In genomic region chr2:86224645-86225355, GRCh38 we compare ENCODE assay signal across 11 cellular contexts. TPM values are rescaled to one million over a fixed set of nuclear protein-coding genes. Genes with fewer than 3 reads are reported as not detected.
A peak's percentile ranks its signal among the peaks of the same experiment; 100 is the strongest.
DNase-seq lines count a peak whose midpoint lies in the region; ATAC-seq and TF ChIP-seq lines count a peak whose summit lies in the region.
"Had no signal": no experiment of that assay in that cellular context is flagged by ENCODE, and none has a peak within 500 bp of the region (broad histone marks: within the 10 kb centered on the region; RNA-seq: fewer than 3 reads in every experiment).

No MANE protein-coding gene starts in this region.

- H3K4me2 ChIP-seq in skeletal muscle satellite cell (ENCODE audit: low read length) (peak overlapping the region; percentile 39), Karpas-422 (ENCODE audit: low read depth, low read length, poor library complexity, severe bottlenecking) (no peak overlapping the region)

- H3K79me2 ChIP-seq in Karpas-422 (ENCODE audit: low read length), result no peaks in the 10 kb centered on the region

- no peak overlapping the region for H2AFZ ChIP-seq in Karpas-422 (ENCODE audit: low read length)

- DNase-seq in NCI-H82 treated with DMSO at 0.1 percent for 48 hours (lab: John Stamatoyannopoulos, UW; ENCODE audit: unreplicated experiment) (peak; percentile 8), left cardiac atrium (peak; percentile 35), NCI-H2107 treated with DMSO at 0.1 percent for 48 hours (lab: John Stamatoyannopoulos, UW; ENCODE audit: unreplicated experiment) (no peak), colonic mucosa (no peak), Karpas-422 (no peak)
- DNase-seq: DMS53, natural killer cell, NCI-H1930 had no signal

- peaks cover 22% of the 10 kb centered on the region for H3K4me1 ChIP-seq in skeletal muscle satellite cell (ENCODE audit: control insufficient read depth, insufficient read depth, low read length)
- no peaks in the 10 kb centered on the region for H3K4me1 ChIP-seq in colonic mucosa
- peaks cover 13% of the 10 kb centered on the region for H3K4me1 ChIP-seq in Karpas-422 (ENCODE audit: low read length)

- no peaks in the 10 kb centered on the region for H4K20me1 ChIP-seq in Karpas-422 (ENCODE audit: insufficient read depth, low read depth, low read length)

- H3K27me3 ChIP-seq in skeletal muscle satellite cell (ENCODE audit: control insufficient read depth, insufficient read depth, low read length), result peaks cover 6% of the 10 kb centered on the region
- H3K27me3 ChIP-seq in colonic mucosa, result no peaks in the 10 kb centered on the region
- H3K27me3 ChIP-seq in Karpas-422 (ENCODE audit: low read length), result no peaks in the 10 kb centered on the region

- H3K9ac ChIP-seq in skeletal muscle satellite cell (ENCODE audit: low read depth, low read length), result no peak overlapping the region
- no peak overlapping the region for H3K9ac ChIP-seq in colonic mucosa (ENCODE audit: low read depth in 2 of 2, low read length in 2 of 2)
- no peak overlapping the region for H3K9ac ChIP-seq in Karpas-422 (ENCODE audit: low read length)

- peak in 1 of 2 donors; percentile 5 for ATAC-seq in left cardiac atrium
- ATAC-seq in HG03432 (IDR thresholded peaks at IDR 0.05; ENCODE audit: unreplicated experiment), result no peak

- H3K27ac ChIP-seq in colonic mucosa (no peak overlapping the region), Karpas-422 (ENCODE audit: low read length) (no peak overlapping the region)

- H3K9me3 ChIP-seq in skeletal muscle satellite cell (replicated peaks; ENCODE audit: low read length), result no peaks in the 10 kb centered on the region
- H3K9me3 ChIP-seq in colonic mucosa, result no peaks in the 10 kb centered on the region
- H3K9me3 ChIP-seq in Karpas-422 (ENCODE audit: low read length), result no peaks in the 10 kb centered on the region

- no peaks in the 10 kb centered on the region for H3K9me2 ChIP-seq in Karpas-422 (replicated peaks; ENCODE audit: insufficient read depth, low read length)

- H3K36me3 ChIP-seq in skeletal muscle satellite cell (ENCODE audit: insufficient read depth, low read length) (no peaks in the 10 kb centered on the region), colonic mucosa (no peaks in the 10 kb centered on the region), Karpas-422 (ENCODE audit: insufficient read depth, low read length) (no peaks in the 10 kb centered on the region)

- H3K4me3 ChIP-seq in skeletal muscle satellite cell (ENCODE audit: low read length), result no peak overlapping the region
- H3K4me3 ChIP-seq in colonic mucosa, result no peak overlapping the region
- H3K4me3 ChIP-seq in Karpas-422 (ENCODE audit: low read length), result no peak overlapping the region

- 0 out of 3 replicates have a peak, but pooled peaks have one; percentile 7 for TF ChIP-seq CTCF in GM12872 (IDR thresholded peaks at IDR 0.05; ENCODE audit: insufficient read depth, low read depth, low read length)
- TF ChIP-seq CTCF in colonic mucosa (IDR thresholded peaks at IDR 0.05), result no peak

- intact Hi-C loops in left cardiac atrium (cut with DNase I), result loop anchor here (5.0 to 10.0 kb wide), 3 partner anchors 73 to 220 kb away; partner anchors contain the start of gene KDM3A (in 1 of the 2)
- intact Hi-C loops in colonic mucosa (cut with DNase I), result no loop called here

RNA-seq across cellular contexts. Expression of gene MRPL35, which starts 25.5 kb away (rescaled TPM):
- total RNA-seq in left cardiac atrium (10 to 100 TPM; 66.5 to 71.9 TPM), colonic mucosa (10 to 100 TPM; 88.1 to 88.9 TPM)
- total RNA-seq in skeletal muscle satellite cell (2012; rRNA removed), result 45.9 and 60.1 TPM in 2 replicates
- total RNA-seq in Karpas-422 (2014; rRNA removed; shearing (Covaris generic); ENCODE audit: low replicate concordance), result 45.8 and 73.9 TPM in 2 replicates

RNA-seq across cellular contexts. Expression of gene IMMT, which starts 29.5 kb away (rescaled TPM):
- total RNA-seq in left cardiac atrium (100 to 1,000 TPM; 188 to 212 TPM), colonic mucosa (100 to 1,000 TPM; 125 to 127 TPM)
- total RNA-seq in skeletal muscle satellite cell (2012; rRNA removed), result 72.7 and 78.1 TPM in 2 replicates
- 75.6 and 115 TPM in 2 replicates for total RNA-seq in Karpas-422 (2014; rRNA removed; shearing (Covaris generic); ENCODE audit: low replicate concordance)

Comparison
In these comparisons a context has a peak if more than half of its experiments do, and no peak if none do; other contexts are left out.
1. DNase-seq: peak in NCI-H82 treated with DMSO at 0.1 percent for 48 hours (single experiment) and left cardiac atrium (single experiment); none in NCI-H2107 treated with DMSO at 0.1 percent for 48 hours (single experiment), colonic mucosa (single experiment) and Karpas-422 (single experiment).